ENCODE assay signal across 20 cellular contexts in the genomic region with DNA sequence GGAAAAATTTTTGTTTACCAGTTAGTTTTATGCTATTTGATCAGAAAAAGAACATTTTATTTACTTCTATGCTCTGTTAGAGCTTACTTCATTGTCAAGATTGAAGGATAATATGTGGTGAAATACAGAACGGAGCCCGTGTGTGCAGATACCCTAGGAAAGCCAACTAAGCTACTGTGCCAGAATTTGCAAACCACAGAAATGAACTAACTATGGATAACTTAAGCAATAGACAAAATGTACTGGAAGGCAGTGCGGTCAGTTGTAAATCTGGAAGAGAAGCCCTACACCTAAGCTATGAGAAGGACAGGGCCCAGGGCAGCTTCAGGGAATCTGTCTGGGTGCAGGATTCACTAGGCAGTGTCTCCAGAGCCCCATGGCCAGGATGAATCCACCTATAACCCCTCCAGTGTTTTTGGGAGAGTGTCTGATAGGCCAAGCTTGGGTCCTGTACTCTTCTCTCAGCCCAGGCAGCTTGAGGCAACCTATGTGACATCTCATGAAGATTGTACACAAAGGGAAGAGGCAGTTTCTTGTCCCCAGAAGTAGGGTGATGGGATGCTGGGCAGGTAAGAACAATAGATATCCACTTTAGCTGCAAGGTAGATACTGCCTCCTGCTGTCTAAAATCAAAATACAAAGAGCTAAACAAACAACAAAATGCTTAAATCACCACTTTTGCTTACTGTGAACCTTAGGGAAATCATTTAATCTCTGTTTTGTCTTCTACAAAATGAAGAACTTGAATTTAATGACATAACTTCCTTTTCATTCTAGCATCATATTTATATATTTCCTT. TPM values are rescaled to one million over a fixed set of nuclear protein-coding genes. Genes with fewer than 3 reads are reported as not detected.
DNase-seq lines count a peak whose midpoint lies in the region; ATAC-seq, FAIRE-seq and TF ChIP-seq lines count a peak whose summit lies in the region.
"Had no signal": no experiment of that assay in that cellular context is flagged by ENCODE, and none has a peak within 500 bp of the region (broad histone marks: within the 10 kb centered on the region; RNA-seq: fewer than 3 reads in every experiment).

No MANE protein-coding gene starts in this region.

- H3K4me1 ChIP-seq in HepG2 (ENCODE audit: insufficient read depth, low read length) (peaks cover 18% of the 10 kb centered on the region), right lobe of liver (no peaks in the 10 kb centered on the region), PC-3 (ENCODE audit: insufficient read depth, low read length) (no peaks in the 10 kb centered on the region), fibroblast of lung (ENCODE audit: control insufficient read depth, extremely low read depth, insufficient read depth, low read length) (no peaks in the 10 kb centered on the region)

- H3K36me3 ChIP-seq in HepG2 (replicated peaks in 1 of 2; ENCODE audit: control insufficient read depth in 1 of 2, insufficient read depth in 2 of 2, low read length in 2 of 2) (no peaks in the 10 kb centered on the region), right lobe of liver (no peaks in the 10 kb centered on the region), PC-3 (ENCODE audit: low read depth, low read length) (no peaks in the 10 kb centered on the region), fibroblast of lung (ENCODE audit: control insufficient read depth, insufficient read depth, low read length) (no peaks in the 10 kb centered on the region)

- DNase-seq in HepG2 (ENCODE audit: low spot score) (no peak), right lobe of liver (no peak), PC-3 (peak; percentile 29), fibroblast of lung (ENCODE audit: low read depth in 2 of 2) (peak; percentile 36 to 50), D721Med (ENCODE audit: insufficient read length, low spot score) (no peak), Right ventricle myocardium inferior (ENCODE audit: missing footprints) (no peak)
- DNase-seq in stimulated activated effector memory CD8-positive, alpha-beta T cell treated with anti-CD3 and anti-CD28 coated beads, Interleukin-12 subunit alpha, Interleukin-12 subunit beta, amount 100 ng/mL, for 72 hours (ENCODE audit: low spot score in 2 of 2) = no peak
- DNase-seq: 8988T; activated CD4-positive, CD25-positive, alpha-beta regulatory T cell treated with anti-CD3 and anti-CD28 coated beads, Interleukin-2, amount 50 U/mL, for 72 hours; activated T-cell treated with anti-CD3 and anti-CD28 coated beads, Interleukin-2, amount 50 U/mL, for 24 hours; CD8-positive, alpha-beta memory T cell; GF-D8; NCI-H1105; PC-9; substantia nigra had no signal

- H3K4me2 ChIP-seq in HepG2 (ENCODE audit: low read depth, low read length) = no peak overlapping the region
- no peak overlapping the region for H3K4me2 ChIP-seq in PC-3 (ENCODE audit: low read length)
- no peak overlapping the region for H3K4me2 ChIP-seq in fibroblast of lung (ENCODE audit: extremely low read depth, insufficient read depth, low read length)
- H3K4me2 ChIP-seq: PC-9 had no signal

- H3K79me2 ChIP-seq in HepG2 (ENCODE audit: insufficient read depth, low read length) = no peaks in the 10 kb centered on the region
- H3K79me2 ChIP-seq in PC-3 (ENCODE audit: low read length) = no peaks in the 10 kb centered on the region
- no peaks in the 10 kb centered on the region for H3K79me2 ChIP-seq in fibroblast of lung (ENCODE audit: control insufficient read depth, insufficient read depth, low read length)

- no peaks in the 10 kb centered on the region for H3K36me3 Mint-ChIP-seq in stimulated activated effector memory CD8-positive, alpha-beta T cell treated with anti-CD3 and anti-CD28 coated beads, Interleukin-12 subunit alpha, Interleukin-12 subunit beta, amount 100 ng/mL, for 72 hours

- H4K20me1 ChIP-seq in HepG2 (ENCODE audit: insufficient read depth, low read length) (no peaks in the 10 kb centered on the region), PC-3 (ENCODE audit: low read length) (no peaks in the 10 kb centered on the region), fibroblast of lung (ENCODE audit: control insufficient read depth, extremely low read depth, insufficient read depth, low read length) (no peaks in the 10 kb centered on the region)

- H3K27me3 ChIP-seq in HepG2 (ENCODE audit: control insufficient read depth in 1 of 2, insufficient read depth in 2 of 2, low read length in 2 of 2) (no peaks in the 10 kb centered on the region), right lobe of liver (no peaks in the 10 kb centered on the region), PC-3 (ENCODE audit: low read length) (no peaks in the 10 kb centered on the region), fibroblast of lung (ENCODE audit: control insufficient read depth, insufficient read depth, low read length) (no peaks in the 10 kb centered on the region)

- no peaks in the 10 kb centered on the region for H3F3A ChIP-seq in PC-3 (ENCODE audit: low read length, unreplicated experiment)

- TF ChIP-seq EP300 in HepG2 (IDR thresholded peaks at IDR 0.05; ENCODE audit: low read depth in 2 of 2, low read length in 2 of 2) = no peak
- no peak for TF ChIP-seq EP300 in HepG2 (CRISPR knock-in tag; IDR thresholded peaks at IDR 0.05; ENCODE audit: borderline replicate concordance)

- H3K9me3 Mint-ChIP-seq in stimulated activated effector memory CD8-positive, alpha-beta T cell treated with anti-CD3 and anti-CD28 coated beads, Interleukin-12 subunit alpha, Interleukin-12 subunit beta, amount 100 ng/mL, for 72 hours = no peaks in the 10 kb centered on the region
- H3K9me3 Mint-ChIP-seq: activated T-cell treated with anti-CD3 and anti-CD28 coated beads, Interleukin-2, amount 50 U/mL, for 24 hours; CD8-positive, alpha-beta memory T cell had no signal

- no peak overlapping the region for H3K4me3 ChIP-seq in HepG2 (replicated peaks in 1 of 3; ENCODE audit: insufficient read depth in 1 of 3, low read depth in 2 of 3, low read length in 3 of 3)
- H3K4me3 ChIP-seq in right lobe of liver = no peak overlapping the region
- H3K4me3 ChIP-seq in PC-3 (ENCODE audit: low read length) = no peak overlapping the region
- H3K4me3 ChIP-seq in fibroblast of lung (replicated peaks in 1 of 4; ENCODE audit: control extremely low read depth in 1 of 4, insufficient read depth in 1 of 4, low read depth in 3 of 4, low read length in 4 of 4) = no peak overlapping the region
- H3K4me3 ChIP-seq: PC-9 had no signal

- in situ Hi-C loops in HepG2 (cut with HindIII; ENCODE audit: extremely low pct_ligation_motif_present, low pct_unique_long_range_greater_than_20kb) = no loop called here

- H3K27ac ChIP-seq in HepG2 (ENCODE audit: extremely low read length, insufficient read depth, low read length) (no peak overlapping the region), right lobe of liver (no peak overlapping the region), PC-3 (ENCODE audit: low read length) (no peak overlapping the region), fibroblast of lung (ENCODE audit: insufficient read depth, low read length) (no peak overlapping the region)
- H3K27ac ChIP-seq: PC-9 had no signal

- POLR2A ChIA-PET in HepG2 (lab: Yijun Ruan, JAX) (no interaction called here), PC-3 (lab: Charles Lee; ENCODE audit: unreplicated experiment) (no interaction called here)

- H3K9me2 ChIP-seq in PC-3 (replicated peaks; ENCODE audit: low read length) = no peaks in the 10 kb centered on the region

- peak; percentile 40; the same call in 2 of the 3 replicates for ATAC-seq in HepG2
- ATAC-seq in right lobe of liver = no peak
- no peak; the same call in 1 of the 2 replicates for ATAC-seq in PC-3
- ATAC-seq in stimulated activated effector memory CD8-positive, alpha-beta T cell treated with anti-CD3 and anti-CD28 coated beads, Interleukin-12 subunit alpha, Interleukin-12 subunit beta, amount 100 ng/mL, for 72 hours = no peak
- no peak for ATAC-seq in HG02870 (IDR thresholded peaks at IDR 0.05; ENCODE audit: unreplicated experiment)
- no peak for ATAC-seq in Right ventricle myocardium inferior

- CTCF ChIA-PET in HepG2 (lab: Yijun Ruan, JAX; ENCODE audit: low intra/inter-chr PET ratio, low total read pairs) = interaction anchor here (0.8 kb wide), 1 partner anchor 177 kb away, joined by 5 read pairs; no protein-coding TSS in a partner anchor
- CTCF ChIA-PET in PC-3 (lab: Charles Lee) = interaction anchor here (0.8 kb wide), 1 partner anchor 148 kb away, joined by 5 read pairs; no protein-coding TSS in a partner anchor

- BruUV-seq in HepG2 (replicated peaks; lab: Mats Ljungman, UMichigan) (no TSS peak), PC-3 (replicated peaks; lab: Mats Ljungman, UMichigan) (no TSS peak)

- H3K9ac ChIP-seq in HepG2 (ENCODE audit: insufficient read depth, low read depth, low read length) = no peak overlapping the region
- no peak overlapping the region for H3K9ac ChIP-seq in PC-3 (ENCODE audit: low read length)
- H3K9ac ChIP-seq in fibroblast of lung (ENCODE audit: insufficient read depth, low read length) = no peak overlapping the region

- intact Hi-C loops in HepG2 (cut with micrococcal nuclease; ENCODE audit: unreplicated experiment) (loop anchor here (5.0 kb wide), 1 partner anchor 176 kb away; no protein-coding TSS in a partner anchor), right lobe of liver (cut with DNase I) (no loop called here), PC-3 (cut with micrococcal nuclease) (no loop called here), Right ventricle myocardium inferior (cut with DNase I) (no loop called here)

- 56% methylated on average over 3 of the region's 3 CpGs for WGBS in HepG2 (ENCODE audit: low lambda C conversion rate)
- 93% methylated on average over 3 of the region's 3 CpGs for WGBS in right lobe of liver (ENCODE audit: insufficient coverage, low coverage, low lambda C conversion rate, missing lambda C conversion rate)

- no peak for TF ChIP-seq POLR2A in HepG2 (IDR thresholded peaks at IDR 0.05; ENCODE audit: insufficient read depth in 1 of 2, low read depth in 2 of 2, low read length in 2 of 2)
- TF ChIP-seq POLR2A in right lobe of liver (IDR thresholded peaks at IDR 0.05) = no peak

- no peak overlapping the region for H3K4me3 Mint-ChIP-seq in stimulated activated effector memory CD8-positive, alpha-beta T cell treated with anti-CD3 and anti-CD28 coated beads, Interleukin-12 subunit alpha, Interleukin-12 subunit beta, amount 100 ng/mL, for 72 hours
- H3K4me3 Mint-ChIP-seq: activated T-cell treated with anti-CD3 and anti-CD28 coated beads, Interleukin-2, amount 50 U/mL, for 24 hours; CD8-positive, alpha-beta memory T cell had no signal

- TF ChIP-seq RAD21 in HepG2 (CRISPR knock-in tag; IDR thresholded peaks at IDR 0.05) = peak; percentile 35; the same call in 1 of the 2 replicates

- no peaks in the 10 kb centered on the region for H3K4me1 Mint-ChIP-seq in stimulated activated effector memory CD8-positive, alpha-beta T cell treated with anti-CD3 and anti-CD28 coated beads, Interleukin-12 subunit alpha, Interleukin-12 subunit beta, amount 100 ng/mL, for 72 hours

- no peaks in the 10 kb centered on the region for H3K9me3 ChIP-seq in HepG2 (ENCODE audit: low read length)
- no peaks in the 10 kb centered on the region for H3K9me3 ChIP-seq in right lobe of liver
- no peaks in the 10 kb centered on the region for H3K9me3 ChIP-seq in PC-3 (ENCODE audit: low read length)
- no peaks in the 10 kb centered on the region for H3K9me3 ChIP-seq in fibroblast of lung (ENCODE audit: control insufficient read depth, insufficient read depth, low read depth, low read length)

- H2AFZ ChIP-seq in HepG2 (ENCODE audit: low read length) = no peak overlapping the region
- H2AFZ ChIP-seq in PC-3 (ENCODE audit: low read length) = no peak overlapping the region
- H2AFZ ChIP-seq in fibroblast of lung (ENCODE audit: low read length) = no peak overlapping the region
- H2AFZ ChIP-seq: PC-9 had no signal

- FAIRE-seq in HepG2 (lab: Jason Lieb, UNC) = no peak
- FAIRE-seq in D721Med (lab: Jason Lieb, UNC) = no peak
- FAIRE-seq: frontal cortex, islet of Langerhans had no signal

- H3K27ac Mint-ChIP-seq in stimulated activated effector memory CD8-positive, alpha-beta T cell treated with anti-CD3 and anti-CD28 coated beads, Interleukin-12 subunit alpha, Interleukin-12 subunit beta, amount 100 ng/mL, for 72 hours = no peak overlapping the region
- H3K27ac Mint-ChIP-seq: activated T-cell treated with anti-CD3 and anti-CD28 coated beads, Interleukin-2, amount 50 U/mL, for 24 hours; CD8-positive, alpha-beta memory T cell had no signal

- TF ChIP-seq CTCF in HepG2 (CRISPR knock-in tag; IDR thresholded peaks at IDR 0.05) (peak; percentile 50), right lobe of liver (IDR thresholded peaks at IDR 0.05) (no peak), PC-3 (conservative IDR thresholded peaks at IDR 0.05; ENCODE audit: low read depth, low read length) (peak; percentile 62), fibroblast of lung (conservative IDR thresholded peaks at IDR 0.05 in 1 of 2, IDR thresholded peaks at IDR 0.05 in 1 of 2; ENCODE audit: low read depth in 1 of 2, low read length in 2 of 2) (no peak), D721Med (IDR thresholded peaks at IDR 0.05; ENCODE audit: insufficient read depth, missing control alignments) (no peak)

RNA-seq across cellular contexts. Expression of gene MMP7, which starts 12.1 kb away (rescaled TPM):
- total RNA-seq in HepG2 (2016; rRNA removed; fragmentation: Illumina TruSeq; extraction: Trizol) (not detected in 2 replicates), right lobe of liver (1 to 10 TPM in 3 of 6 experiments, under 1 TPM in 3; 0.37 to 2.9 (median 1.1) TPM), PC-3 (2014; rRNA removed) (0.18 TPM in 1 of 2 replicates, not detected in the other), fibroblast of lung (0.17 TPM in 1 of 2 replicates, not detected in the other), Right ventricle myocardium inferior (not detected)
- not detected in 2 replicates for total RNA-seq in HepG2 (2016; cell fraction: cytosol; rRNA removed; fragmentation: Illumina TruSeq; extraction: Trizol; ENCODE audit: low read depth)
- not detected in 2 replicates for total RNA-seq in HepG2 (2016; cell fraction: insoluble cytoplasmic fraction; rRNA removed; fragmentation: Illumina TruSeq; extraction: Trizol)
- total RNA-seq in HepG2 (2016; cell fraction: membrane; rRNA removed; fragmentation: Illumina TruSeq; extraction: Trizol) = not detected in 2 replicates
- not detected in 2 replicates for total RNA-seq in HepG2 (2016; cell fraction: nucleus; rRNA removed; fragmentation: Illumina TruSeq; extraction: Trizol)
- polyA plus RNA-seq in HepG2 (2011; rRNA removed) (0.17 and 0.29 TPM in 2 replicates), fibroblast of lung (not detected in 2 replicates)
- polyA plus RNA-seq in HepG2 (2011; cell fraction: cytosol; rRNA removed) = 0.12 and 0.28 TPM in 2 replicates
- polyA plus RNA-seq in HepG2 (2011; cell fraction: nucleus; rRNA removed) = 0.12 TPM in 1 of 2 replicates, not detected in the other
- 0.24 TPM in 1 of 2 replicates, not detected in the other for polyA plus RNA-seq in HepG2 (2012)
- not detected in 2 replicates for polyA plus RNA-seq in HepG2 (2016; cell fraction: cytosol; fragmentation: Illumina TruSeq; extraction: Trizol; ENCODE audit: low read depth)
- polyA plus RNA-seq in HepG2 (2016; cell fraction: insoluble cytoplasmic fraction; fragmentation: Illumina TruSeq; extraction: Trizol; ENCODE audit: low read depth) = not detected in 2 replicates
- polyA plus RNA-seq in HepG2 (2016; cell fraction: membrane; fragmentation: Illumina TruSeq; extraction: Trizol; ENCODE audit: low read depth) = not detected in 2 replicates
- not detected in 2 replicates for polyA plus RNA-seq in HepG2 (2016; cell fraction: nucleus; fragmentation: Illumina TruSeq; extraction: Trizol; ENCODE audit: insufficient read depth, low read depth)
- not detected in 2 replicates for polyA minus RNA-seq in HepG2 (2011; rRNA and poly(A)+ RNA removed; ENCODE audit: low replicate concordance)
- not detected in 2 replicates for polyA minus RNA-seq in HepG2 (2011; cell fraction: cytosol; rRNA and poly(A)+ RNA removed)
- not detected in 2 replicates for polyA minus RNA-seq in HepG2 (2011; cell fraction: nucleus; rRNA and poly(A)+ RNA removed)
- polyA plus RNA-seq in fibroblast of lung (2012) = not detected in 2 replicates
- not detected in 2 replicates for polyA minus RNA-seq in fibroblast of lung (ENCODE audit: low replicate concordance)
- total RNA-seq: CD8-positive, alpha-beta memory T cell; frontal cortex; HT1080; osteocyte had no signal
- polyA plus RNA-seq: CD8-positive, alpha-beta memory T cell had no signal

Comparison
In these comparisons a context has a peak if more than half of its experiments do, and no peak if none do; other contexts are left out.
1. CTCF ChIP-seq: peak in HepG2 (single experiment) and PC-3 (single experiment); none in right lobe of liver (0 of 4), fibroblast of lung (0 of 2) and D721Med (single experiment).
2. DNase-seq: peak in PC-3 (single experiment) and fibroblast of lung (2 of 2); none in HepG2 (single experiment), right lobe of liver (0 of 3), stimulated activated effector memory CD8-positive, alpha-beta T cell treated with anti-CD3 and anti-CD28 coated beads, Interleukin-12 subunit alpha, Interleukin-12 subunit beta, amount 100 ng/mL, for 72 hours (0 of 2), D721Med (single experiment) and Right ventricle myocardium inferior (single experiment).